ENCODE assay signal across 19 cellular contexts in genomic region chr17:12320286-12320685, GRCh38.
A peak's percentile ranks its signal among the peaks of the same experiment; 100 is the strongest.
DNase-seq lines count a peak whose midpoint lies in the region; ATAC-seq and TF ChIP-seq lines count a peak whose summit lies in the region.
"Had no signal": no experiment of that assay in that cellular context is flagged by ENCODE, and none has a peak within 500 bp of the region (broad histone marks: within the 10 kb centered on the region; RNA-seq: fewer than 3 reads in every experiment).

No MANE protein-coding gene starts in this region.

- peaks cover 3% of the 10 kb centered on the region for H3K9me3 Mint-ChIP-seq in activated naive CD8-positive, alpha-beta T cell treated with anti-CD3 and anti-CD28 coated beads for 36 hours
- H3K9me3 Mint-ChIP-seq: memory B cell had no signal

- no peak overlapping the region for H3K4me3 Mint-ChIP-seq in activated naive CD8-positive, alpha-beta T cell treated with anti-CD3 and anti-CD28 coated beads for 36 hours
- H3K4me3 Mint-ChIP-seq: activated T-cell treated with anti-CD3 and anti-CD28 coated beads, Interleukin-2, amount 50 U/mL, for 4 hours; memory B cell; natural killer cell; stimulated activated effector memory CD8-positive, alpha-beta T cell treated with anti-CD3 and anti-CD28 coated beads, Interleukin-12 subunit alpha, Interleukin-12 subunit beta, amount 100 ng/mL, for 72 hours had no signal

- H3K27ac ChIP-seq in foreskin keratinocyte: no peak overlapping the region
- H3K27ac ChIP-seq: right atrium auricular region had no signal

- H3K4me1 ChIP-seq in foreskin keratinocyte: no peaks in the 10 kb centered on the region

- peak; percentile 74 for DNase-seq in Daoy (ENCODE audit: low read depth)
- DNase-seq in MG63: peak; percentile 68
- peak; percentile 70 for DNase-seq in dedifferentiated amniotic fluid mesenchymal stem cell (ENCODE audit: extremely low spot score)
- DNase-seq in stromal cell of bone marrow (ENCODE audit: low read depth): peak; percentile 17
- DNase-seq in activated naive CD8-positive, alpha-beta T cell treated with anti-CD3 and anti-CD28 coated beads for 36 hours: no peak
- no peak for DNase-seq in NCI-H510A treated with DMSO at 0.1 percent for 48 hours (lab: John Stamatoyannopoulos, UW)
- DNase-seq in foreskin keratinocyte: no peak
- DNase-seq: activated CD4-positive, CD25-positive, alpha-beta regulatory T cell treated with anti-CD3 and anti-CD28 coated beads, Interleukin-2, amount 50 U/mL, for 72 hours; activated naive CD4-positive, alpha-beta T cell treated with anti-CD3 and anti-CD28 coated beads, Interleukin-2, amount 50 U/mL, for 16 hours; activated T-cell treated with anti-CD3 and anti-CD28 coated beads, Interleukin-2, amount 50 U/mL, for 4 hours; C1 segment of cervical spinal cord; GF-D8; GOT3; KG1; natural killer cell; NCI-H1694 treated with DMSO at 0.1 percent for 48 hours had no signal

- H3K4me1 Mint-ChIP-seq in activated naive CD8-positive, alpha-beta T cell treated with anti-CD3 and anti-CD28 coated beads for 36 hours: no peaks in the 10 kb centered on the region
- H3K4me1 Mint-ChIP-seq: memory B cell; natural killer cell; stimulated activated effector memory CD8-positive, alpha-beta T cell treated with anti-CD3 and anti-CD28 coated beads, Interleukin-12 subunit alpha, Interleukin-12 subunit beta, amount 100 ng/mL, for 72 hours had no signal

- no peaks in the 10 kb centered on the region for H3K9me3 ChIP-seq in MG63
- H3K9me3 ChIP-seq: right atrium auricular region had no signal

- no peaks in the 10 kb centered on the region for H3K27me3 Mint-ChIP-seq in activated naive CD8-positive, alpha-beta T cell treated with anti-CD3 and anti-CD28 coated beads for 36 hours
- H3K27me3 Mint-ChIP-seq: memory B cell had no signal

- no peak for ATAC-seq in foreskin keratinocyte
- ATAC-seq: activated T-cell treated with anti-CD3 and anti-CD28 coated beads, Interleukin-2, amount 50 U/mL, for 4 hours; natural killer cell; stimulated activated effector memory CD8-positive, alpha-beta T cell treated with anti-CD3 and anti-CD28 coated beads, Interleukin-12 subunit alpha, Interleukin-12 subunit beta, amount 100 ng/mL, for 72 hours had no signal

- no peaks in the 10 kb centered on the region for H3K27me3 ChIP-seq in MG63
- no peaks in the 10 kb centered on the region for H3K27me3 ChIP-seq in foreskin keratinocyte
- H3K27me3 ChIP-seq: right atrium auricular region had no signal

- no peaks in the 10 kb centered on the region for H3K36me3 ChIP-seq in MG63
- H3K36me3 ChIP-seq: right atrium auricular region had no signal

- H3K36me3 Mint-ChIP-seq in activated naive CD8-positive, alpha-beta T cell treated with anti-CD3 and anti-CD28 coated beads for 36 hours: no peaks in the 10 kb centered on the region
- H3K36me3 Mint-ChIP-seq: memory B cell; stimulated activated effector memory CD8-positive, alpha-beta T cell treated with anti-CD3 and anti-CD28 coated beads, Interleukin-12 subunit alpha, Interleukin-12 subunit beta, amount 100 ng/mL, for 72 hours had no signal

- TF ChIP-seq CTCF in foreskin keratinocyte (conservative IDR thresholded peaks at IDR 0.05): no peak

- H3K27ac Mint-ChIP-seq in activated naive CD8-positive, alpha-beta T cell treated with anti-CD3 and anti-CD28 coated beads for 36 hours: no peak overlapping the region
- H3K27ac Mint-ChIP-seq: memory B cell; natural killer cell; stimulated activated effector memory CD8-positive, alpha-beta T cell treated with anti-CD3 and anti-CD28 coated beads, Interleukin-12 subunit alpha, Interleukin-12 subunit beta, amount 100 ng/mL, for 72 hours had no signal

- H3K4me3 ChIP-seq in MG63: no peak overlapping the region
- H3K4me3 ChIP-seq: right atrium auricular region had no signal

Comparison
In these comparisons a context has a peak if more than half of its experiments do, and no peak if none do; other contexts are left out.
1. DNase-seq: peak in Daoy (single experiment), MG63 (single experiment), dedifferentiated amniotic fluid mesenchymal stem cell (single experiment) and stromal cell of bone marrow (single experiment); none in activated naive CD8-positive, alpha-beta T cell treated with anti-CD3 and anti-CD28 coated beads for 36 hours (single experiment), NCI-H510A treated with DMSO at 0.1 percent for 48 hours (single experiment) and foreskin keratinocyte (0 of 2).